28 cellular contexts compared by ENCODE assay signal in the genomic region with DNA sequence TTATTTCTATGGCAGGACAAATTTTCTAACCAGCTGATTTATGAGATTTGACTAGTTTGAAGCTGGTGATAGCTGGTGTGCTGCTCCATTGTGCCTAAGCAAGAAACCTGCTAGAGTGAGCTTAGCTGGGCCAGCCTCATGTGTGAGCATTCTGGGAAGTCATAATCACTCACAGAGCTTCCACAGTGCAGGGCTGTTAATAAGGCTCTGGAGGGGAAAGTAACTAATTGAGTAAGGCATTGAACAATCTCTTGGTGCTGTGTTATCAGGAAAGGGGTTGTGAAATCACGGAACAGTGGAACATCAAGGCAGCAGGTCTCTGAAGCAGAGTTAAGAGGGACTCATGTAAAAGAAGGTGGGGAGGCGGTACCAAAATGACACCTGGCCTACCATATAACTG.
"Had no signal": no experiment of that assay in that cellular context is flagged by ENCODE, and none has a peak within 500 bp of the region (broad histone marks: within the 10 kb centered on the region; RNA-seq: fewer than 3 reads in every experiment).

No MANE protein-coding gene starts in this region.

- H3K36me3 ChIP-seq: colonic mucosa, esophagus muscularis mucosa, esophagus squamous epithelium, gastrocnemius medialis, gastroesophageal sphincter, heart right ventricle had no signal

- DNase-seq: colonic mucosa; cortex of kidney; dermis blood vessel endothelial cell; dorsolateral prefrontal cortex; effector CD4-positive, alpha-beta T cell; effector CD8-positive, alpha-beta T cell; effector memory CD4-positive, alpha-beta T cell; effector memory CD8-positive, alpha-beta T cell; endodermal cell; erythroblast; esophagus squamous epithelium; foreskin fibroblast; foreskin keratinocyte; foreskin melanocyte; gastrocnemius medialis; glutamatergic neuron; head of caudate nucleus; heart right ventricle had no signal

- H3K27me3 ChIP-seq: colonic mucosa, dorsolateral prefrontal cortex, esophagus muscularis mucosa, esophagus squamous epithelium, foreskin keratinocyte, gastrocnemius medialis, gastroesophageal sphincter, heart right ventricle had no signal

- H3K9me3 Mint-ChIP-seq: dendritic cell treated with granulocyte-macrophage colony-stimulating factor and Interleukin-4, amounts not matched to agents 40 ng/mL and 50 ng/mL, for 4 days; endodermal cell had no signal

- H3K4me1 ChIP-seq: colonic mucosa, esophagus muscularis mucosa, esophagus squamous epithelium, foreskin keratinocyte, gastrocnemius medialis, gastroesophageal sphincter, heart right ventricle had no signal

- H3K4me3 Mint-ChIP-seq: dendritic cell treated with granulocyte-macrophage colony-stimulating factor and Interleukin-4, amounts not matched to agents 40 ng/mL and 50 ng/mL, for 4 days; effector memory CD8-positive, alpha-beta T cell; endodermal cell had no signal

- H3K9me3 ChIP-seq: colonic mucosa, esophagus muscularis mucosa, esophagus squamous epithelium, gastrocnemius medialis, gastroesophageal sphincter, heart right ventricle had no signal

- H3K27ac ChIP-seq: colonic mucosa, coronary artery, dorsolateral prefrontal cortex, epithelial cell of prostate, esophagus muscularis mucosa, esophagus squamous epithelium, foreskin keratinocyte, gastrocnemius medialis, gastroesophageal sphincter, heart right ventricle had no signal

- H3K27me3 Mint-ChIP-seq: dendritic cell treated with granulocyte-macrophage colony-stimulating factor and Interleukin-4, amounts not matched to agents 40 ng/mL and 50 ng/mL, for 4 days; effector memory CD8-positive, alpha-beta T cell had no signal

- H3K4me3 ChIP-seq: colonic mucosa, coronary artery, dorsolateral prefrontal cortex, esophagus muscularis mucosa, esophagus squamous epithelium, gastrocnemius medialis, gastroesophageal sphincter, heart right ventricle had no signal

- FAIRE-seq: colon, endometrium, endothelial cell of umbilical vein, frontal cortex had no signal

- ATAC-seq: effector memory CD8-positive, alpha-beta T cell; esophagus mucosa; foreskin keratinocyte; gastrocnemius medialis; gastroesophageal sphincter; heart right ventricle had no signal
